8 cellular contexts compared by ENCODE assay signal in the genomic region with DNA sequence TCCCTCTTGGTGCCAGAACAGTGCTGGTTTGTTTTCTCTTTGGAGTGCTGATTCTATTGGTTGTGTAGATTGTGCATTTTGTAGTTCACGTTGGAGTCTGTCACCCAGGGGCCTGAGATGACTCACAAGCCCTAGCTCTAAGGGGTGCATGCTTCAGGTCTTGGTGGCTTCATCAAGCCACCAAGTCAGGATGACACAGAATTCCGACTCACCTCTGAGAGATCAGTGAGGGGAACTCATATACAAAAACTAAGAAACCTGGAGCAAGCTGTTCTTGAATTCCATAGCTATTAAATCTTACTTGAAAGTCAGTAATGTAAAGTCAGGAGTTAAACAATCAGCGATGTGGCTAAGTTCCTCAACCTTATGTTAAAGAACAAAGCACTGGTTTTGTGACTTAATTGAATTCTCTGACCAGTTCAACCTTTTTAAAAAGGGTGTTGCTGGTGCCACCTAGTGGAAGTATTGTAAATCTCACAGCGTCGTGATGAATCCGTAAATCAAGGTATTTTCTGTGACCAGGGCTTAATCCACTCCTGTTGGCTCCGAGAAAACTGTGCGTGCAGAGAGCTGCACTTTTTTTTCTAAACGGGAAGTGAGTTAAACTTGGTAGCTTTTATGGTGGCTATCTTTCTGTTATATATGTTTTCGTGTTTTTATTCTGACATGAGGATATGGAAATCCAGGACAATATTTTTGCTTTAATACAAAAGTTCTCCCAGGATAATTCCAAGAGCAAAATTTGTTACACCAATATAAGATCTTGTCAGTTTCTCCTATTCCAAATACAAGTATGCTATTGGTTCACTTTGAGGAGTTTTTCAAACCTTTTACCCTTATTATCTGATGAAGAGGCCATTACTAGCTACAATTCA. TPM values are rescaled to one million over a fixed set of nuclear protein-coding genes. Genes with fewer than 3 reads are reported as not detected.
DNase-seq lines count a peak whose midpoint lies in the region; ATAC-seq and TF ChIP-seq lines count a peak whose summit lies in the region.

No MANE protein-coding gene starts in this region.

- TF ChIP-seq CTCF in AG04450 (IDR thresholded peaks at IDR 0.05; ENCODE audit: low read depth, low read length) (peak; percentile 78), GM12874 (IDR thresholded peaks at IDR 0.05; ENCODE audit: insufficient read depth, low read depth, low read length) (peak; percentile 58), NB4 (IDR thresholded peaks at IDR 0.05; ENCODE audit: low read depth, low read length) (peak; percentile 79), coronary artery (IDR thresholded peaks at IDR 0.05) (peak; percentile 47), lower leg skin (IDR thresholded peaks at IDR 0.05) (no peak), stomach (IDR thresholded peaks at IDR 0.05) (peak in 5 of 7 experiments; percentile 67 to 81 (median 74))

- peak; percentile 29 for DNase-seq in AG04450 (ENCODE audit: low read depth, low spot score)
- DNase-seq in NB4 (ENCODE audit: low read depth), result peak; percentile 75
- DNase-seq in SKM-1 (lab: John Stamatoyannopoulos, UW; ENCODE audit: unreplicated experiment), result peak; percentile 51
- no peak for DNase-seq in coronary artery (ENCODE audit: low spot score)
- DNase-seq in lower leg skin (ENCODE audit: low spot score in 2 of 2), result peak; percentile 33 to 68
- DNase-seq in stomach, result peak; percentile 60

- CTCF ChIA-PET in AG04450 (lab: Charles Lee), result interaction anchor here (0.6 to 3.5 kb wide), 68 partner anchors 9 to 411 kb away, joined by 3 to 62 read pairs (median 5); a partner anchor contains a TSS

- POLR2A ChIA-PET in AG04450 (lab: Yijun Ruan, JAX), result no interaction called here

- H3K4me3 ChIP-seq in AG04450 (ENCODE audit: low read depth, low read length) (no peak overlapping the region), NB4 (ENCODE audit: low read depth, low read length) (no peak overlapping the region), coronary artery (no peak overlapping the region), lower leg skin (ENCODE audit: low read depth, poor library complexity, severe bottlenecking) (no peak overlapping the region), stomach (no peak overlapping the region)

- no peak for TF ChIP-seq POLR2A in NB4 (IDR thresholded peaks at IDR 0.05; ENCODE audit: extremely low read depth, insufficient read length)
- TF ChIP-seq POLR2A in lower leg skin (IDR thresholded peaks at IDR 0.05), result no peak
- TF ChIP-seq POLR2A in stomach (IDR thresholded peaks at IDR 0.05), result no peak

- H3K9me3 ChIP-seq in AG04450 (ENCODE audit: control insufficient read depth, insufficient read depth, low read length) (no peaks in the 10 kb centered on the region), stomach (no peaks in the 10 kb centered on the region)

- WGBS in lower leg skin, 2 donors, result 17 to 18% methylated on average over 10 of the region's 10 CpGs
- WGBS in stomach, 5 donors, result 15 to 19% (median 16%) methylated on average over 10 of the region's 10 CpGs

- no peak for TF ChIP-seq EP300 in stomach (IDR thresholded peaks at IDR 0.05)

- H3K27me3 ChIP-seq in AG04450 (ENCODE audit: control insufficient read depth, insufficient read depth, low read length) (no peaks in the 10 kb centered on the region), stomach (peaks cover 0 to 8% (median 0%) of the 10 kb centered on the region in 3 donors)

- H3K36me3 ChIP-seq in stomach, result no peaks in the 10 kb centered on the region

- peak; percentile 78 for ATAC-seq in HG02642 (IDR thresholded peaks at IDR 0.05; ENCODE audit: poor library complexity, unreplicated experiment)

- H3K4me1 ChIP-seq in stomach, result peaks cover 0 to 13% (median 4%) of the 10 kb centered on the region in 4 donors

- H3K27ac ChIP-seq in AG04450 (ENCODE audit: low read depth, low read length), result no peak overlapping the region
- H3K27ac ChIP-seq in coronary artery, result no peak overlapping the region
- H3K27ac ChIP-seq in stomach, result no peak overlapping the region

- intact Hi-C loops in lower leg skin (cut with DNase I; ENCODE audit: low total_unique reads), result no loop called here
- intact Hi-C loops in stomach (cut with DNase I; ENCODE audit: low total_unique reads), result no loop called here

RNA-seq across cellular contexts. Expression of a gene that starts 14.6 kb away (rescaled TPM):
- not detected in 2 replicates for polyA plus RNA-seq in AG04450 (2011; rRNA removed)
- polyA minus RNA-seq in AG04450 (2011; rRNA and poly(A)+ RNA removed), result not detected in 2 replicates
- 1 to 10 TPM in 1 of 4 donors, not detected in 3; 2.7 TPM for total RNA-seq in lower leg skin
- not detected for total RNA-seq in stomach
- under 1 TPM in 1 of 3 donors, not detected in 2; 0.25 TPM for polyA plus RNA-seq in stomach

Comparison
In these comparisons a context has a peak if more than half of its experiments do, and no peak if none do; other contexts are left out.
1. CTCF ChIP-seq: peak in AG04450 (single experiment), GM12874 (single experiment), NB4 (single experiment), coronary artery (single experiment) and stomach (5 of 7); none in lower leg skin (0 of 3).